ENCODE assay signal across 8 cellular contexts in the genomic region with DNA sequence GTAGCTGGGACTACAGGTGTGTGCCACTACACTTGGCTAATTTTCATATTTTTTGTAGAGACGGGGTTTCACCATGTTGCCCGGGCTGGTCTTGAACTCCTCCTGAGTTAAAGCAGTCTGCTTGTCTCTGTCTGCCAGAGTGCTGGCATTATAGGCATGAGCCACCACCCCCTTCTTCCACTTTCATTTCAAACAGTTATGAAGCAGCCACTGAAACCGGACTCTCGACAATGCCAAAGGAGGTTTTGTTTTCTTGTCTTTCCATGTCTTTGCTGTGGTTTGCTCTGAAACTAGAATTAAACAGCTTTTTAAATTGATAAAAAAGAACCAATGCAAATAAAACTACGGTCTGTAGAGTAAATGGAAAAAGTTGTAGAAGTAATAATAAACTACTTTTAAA. TPM values are rescaled to one million over a fixed set of nuclear protein-coding genes. Genes with fewer than 3 reads are reported as not detected.
DNase-seq lines count a peak whose midpoint lies in the region; ATAC-seq and TF ChIP-seq lines count a peak whose summit lies in the region.

No MANE protein-coding gene starts in this region.

- H3K4me2 ChIP-seq in SU-DHL-6 (ENCODE audit: low read depth, low read length, poor library complexity, severe bottlenecking): peak overlapping the region; percentile 61

- no peak overlapping the region for H2AFZ ChIP-seq in SU-DHL-6 (ENCODE audit: low read depth, low read length, severe bottlenecking)

- H3K9me3 ChIP-seq in SU-DHL-6 (ENCODE audit: insufficient read depth, low read length) (no peaks in the 10 kb centered on the region), mucosa of descending colon (no peaks in the 10 kb centered on the region)

- H3K27ac Mint-ChIP-seq in WTC11: no peak overlapping the region

- H3K36me3 ChIP-seq in SU-DHL-6 (ENCODE audit: low read length) (no peaks in the 10 kb centered on the region; the same call in none of the 2 replicates), mucosa of descending colon (ENCODE audit: low read depth) (no peaks in the 10 kb centered on the region)

- H3K79me2 ChIP-seq in SU-DHL-6 (ENCODE audit: insufficient read depth, low read length): peaks cover 99% of the 10 kb centered on the region

- H4K20me1 ChIP-seq in SU-DHL-6 (ENCODE audit: low read depth, low read length): peaks cover 10% of the 10 kb centered on the region; the same call in 1 of the 2 replicates

- intact Hi-C loops in mucosa of descending colon (cut with DNase I, micrococcal nuclease): no loop called here

- ATAC-seq in GM18511 (IDR thresholded peaks at IDR 0.05; ENCODE audit: unreplicated experiment) (peak; percentile 92), HG02571 (IDR thresholded peaks at IDR 0.05; ENCODE audit: unreplicated experiment) (peak; percentile 94), mucosa of descending colon (peak; percentile 45), WTC11 (no peak)

- no peaks in the 10 kb centered on the region for H3K4me1 ChIP-seq in mucosa of descending colon (ENCODE audit: low read depth)

- no peaks in the 10 kb centered on the region for H3K27me3 ChIP-seq in SU-DHL-6 (ENCODE audit: low read length)

- peak overlapping the region; percentile 27 for H3K4me3 ChIP-seq in SU-DHL-6 (ENCODE audit: insufficient read depth, low read length, poor library complexity, severe bottlenecking)
- H3K4me3 ChIP-seq in mucosa of descending colon: no peak overlapping the region

- H3K9ac ChIP-seq in SU-DHL-6 (ENCODE audit: low read length): peak overlapping the region; percentile 20; the same call in 1 of the 2 replicates

- CTCF ChIA-PET in WTC11 (lab: Charles Lee): no interaction called here

- H3F3A ChIP-seq in SU-DHL-6 (ENCODE audit: insufficient read depth): peaks cover 46% of the 10 kb centered on the region

- no peaks in the 10 kb centered on the region for H3K27me3 Mint-ChIP-seq in WTC11 (ENCODE audit: low read depth)

- peak overlapping the region; percentile 72 for H3K27ac ChIP-seq in SU-DHL-6 (ENCODE audit: low read depth, low read length)

- peaks cover 4% of the 10 kb centered on the region for H3K4me1 Mint-ChIP-seq in WTC11

- DNase-seq in mucosa of descending colon (peak in 1 of 3 donors; percentile 23), NCI-H524 (lab: John Stamatoyannopoulos, UW) (no peak), WTC11 (ENCODE audit: low spot score) (no peak), mesenteric fat pad (ENCODE audit: low spot score) (no peak), NCI-H748 (lab: John Stamatoyannopoulos, UW; ENCODE audit: unreplicated experiment) (no peak)

- H3K4me3 Mint-ChIP-seq in WTC11: no peak overlapping the region

- POLR2A ChIA-PET in WTC11 (lab: Charles Lee): no interaction called here

- no peak for TF ChIP-seq CTCF in SU-DHL-6 (IDR thresholded peaks at IDR 0.05; ENCODE audit: insufficient read depth, low read length, poor library complexity, severe bottlenecking)
- TF ChIP-seq CTCF in mucosa of descending colon (IDR thresholded peaks at IDR 0.05): no peak
- no peak for TF ChIP-seq CTCF in WTC11 (IDR thresholded peaks at IDR 0.05)

- no peaks in the 10 kb centered on the region for H3K9me3 Mint-ChIP-seq in WTC11

- H3K36me3 Mint-ChIP-seq in WTC11: no peaks in the 10 kb centered on the region

- H3K9me2 ChIP-seq in SU-DHL-6 (replicated peaks; ENCODE audit: insufficient read depth, low read length): no peaks in the 10 kb centered on the region

TF ChIP-seq in WTC11, 78 proteins besides CTCF, POLR2A, EP300 and RAD21:
- TF ChIP-seq NFATC4 (CRISPR knock-in tag; IDR thresholded peaks at IDR 0.05): no peak
- TF ChIP-seq FOXP4 (CRISPR knock-in tag; IDR thresholded peaks at IDR 0.05): no peak

RNA-seq across cellular contexts. Expression of gene RAP1B, which starts 30.4 kb away (rescaled TPM):
- total RNA-seq in mucosa of descending colon: 100 to 1,000 TPM; 158 to 182 (median 168) TPM
- total RNA-seq in WTC11 (2021): 82.3 to 86.9 TPM (median 84.3 TPM) in 3 replicates
- 323 TPM for total RNA-seq in mesenteric fat pad

RNA-seq across cellular contexts. Expression of gene NUP107, which starts 45.6 kb away (rescaled TPM):
- total RNA-seq in mucosa of descending colon (10 to 100 TPM; 27.7 to 39.6 (median 32.3) TPM), WTC11 (2021) (117 to 132 TPM (median 120 TPM) in 3 replicates), mesenteric fat pad (50.6 TPM)
